Comparison of ENCODE assay signal across 10 cellular contexts in the genomic region with DNA sequence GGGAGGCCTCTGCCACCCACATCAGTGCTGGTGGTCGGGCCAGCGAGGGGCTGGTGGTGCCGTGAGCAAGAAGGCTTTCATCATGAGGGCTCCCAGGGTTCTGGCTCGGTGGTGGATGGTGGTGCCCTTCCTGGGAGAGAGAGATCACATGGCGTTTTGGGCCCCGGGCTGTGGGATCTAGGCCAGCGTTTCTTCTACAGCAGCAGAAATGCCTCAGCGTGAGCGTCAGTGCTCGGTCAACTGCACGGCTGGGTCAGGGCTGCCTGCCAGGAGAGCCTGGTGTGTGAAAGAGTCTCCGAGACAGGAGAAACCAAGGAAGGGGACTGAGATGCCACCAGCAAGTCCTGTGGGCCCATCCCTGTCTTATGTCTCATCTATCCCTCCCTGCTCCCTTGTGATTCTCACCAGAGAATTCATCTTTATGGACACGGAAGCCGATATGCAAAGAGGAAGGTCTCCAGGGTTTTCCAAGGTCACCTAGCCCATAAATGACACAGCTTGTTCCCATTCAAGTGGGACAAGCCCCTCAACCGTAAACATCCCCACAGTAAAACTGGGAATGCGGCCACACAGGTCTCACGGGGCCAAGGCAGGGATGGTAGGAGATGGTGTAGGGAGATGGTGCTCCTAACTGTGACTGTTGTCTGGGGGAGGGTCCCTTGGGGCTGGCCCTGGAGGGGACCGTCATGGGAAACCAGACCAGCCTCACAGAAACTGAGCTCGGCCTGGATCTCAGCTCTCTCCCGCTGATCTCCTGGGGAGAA.
DNase-seq lines count a peak whose midpoint lies in the region; ATAC-seq and TF ChIP-seq lines count a peak whose summit lies in the region.
"Had no signal": no experiment of that assay in that cellular context is flagged by ENCODE, and none has a peak within 500 bp of the region (broad histone marks: within the 10 kb centered on the region; RNA-seq: fewer than 3 reads in every experiment).

No MANE protein-coding gene starts in this region.

- ATAC-seq in left ventricle myocardium superior = peak; percentile 81
- no peak for ATAC-seq in GM19455 (IDR thresholded peaks at IDR 0.05; ENCODE audit: unreplicated experiment)
- ATAC-seq in HG03045 (IDR thresholded peaks at IDR 0.05; ENCODE audit: unreplicated experiment) = no peak
- ATAC-seq in HG03342 (IDR thresholded peaks at IDR 0.05; ENCODE audit: unreplicated experiment) = no peak

- intact Hi-C loops in left ventricle myocardium superior (cut with micrococcal nuclease) = loop anchor here (10.0 kb wide), 1 partner anchor 97 kb away; a partner anchor contains a TSS

- DNase-seq in Daoy (ENCODE audit: low read depth) (peak; percentile 50), T47D (ENCODE audit: low read depth in 1 of 2, low spot score in 1 of 2) (peak; percentile 30 to 54), left ventricle myocardium superior (peak; percentile 83), renal cortical epithelial cell (ENCODE audit: low read depth) (peak; percentile 72), GM20000 (ENCODE audit: low spot score) (no peak)
- DNase-seq: DND-41, MM.1S had no signal

- TF ChIP-seq CTCF in GM20000 (IDR thresholded peaks at IDR 0.05; ENCODE audit: extremely low read depth, missing control alignments) = no peak

- in situ Hi-C loops in T47D (cut with HindIII; ENCODE audit: low pct_unique_long_range_greater_than_20kb, low sequenced_read_pairs) = no loop called here
